ENCODE assay signal across 9 cellular contexts in genomic region chr12:95182868-95183415, GRCh38. TPM values are rescaled to one million over a fixed set of nuclear protein-coding genes. Genes with fewer than 3 reads are reported as not detected.
A peak's percentile ranks its signal among the peaks of the same experiment; 100 is the strongest.
DNase-seq lines count a peak whose midpoint lies in the region; ATAC-seq and TF ChIP-seq lines count a peak whose summit lies in the region.
"Had no signal": no experiment of that assay in that cellular context is flagged by ENCODE, and none has a peak within 500 bp of the region (broad histone marks: within the 10 kb centered on the region; RNA-seq: fewer than 3 reads in every experiment).

No MANE protein-coding gene starts in this region.

- no peak overlapping the region for H2AFZ ChIP-seq in PC-3 (ENCODE audit: low read length)

- no peak for TF ChIP-seq CTCF in natural killer cell (IDR thresholded peaks at IDR 0.05)
- TF ChIP-seq CTCF in PC-3 (conservative IDR thresholded peaks at IDR 0.05; ENCODE audit: low read depth, low read length): no peak
- TF ChIP-seq CTCF in esophagus muscularis mucosa (IDR thresholded peaks at IDR 0.05): no peak
- TF ChIP-seq CTCF in upper lobe of right lung (IDR thresholded peaks at IDR 0.05): no peak
- no peak for TF ChIP-seq CTCF in A673 (conservative IDR thresholded peaks at IDR 0.05; ENCODE audit: low read depth, low read length)
- TF ChIP-seq CTCF in testis (IDR thresholded peaks at IDR 0.05): no peak

- no peak overlapping the region for H3K4me2 ChIP-seq in PC-3 (ENCODE audit: low read length)

- H3K27me3 Mint-ChIP-seq in natural killer cell treated with Interleukin-12 subunit alpha and Interleukin-12 subunit beta and Interleukin-15 and Interleukin-18, amount 100 ng/mL, for 72 hours: peaks cover 0 to 4% of the 10 kb centered on the region in 2 donors
- H3K27me3 Mint-ChIP-seq in natural killer cell (ENCODE audit: low read depth in 2 of 2): no peaks in the 10 kb centered on the region

- H3K36me3 ChIP-seq in PC-3 (ENCODE audit: low read depth, low read length) (no peaks in the 10 kb centered on the region), esophagus muscularis mucosa (no peaks in the 10 kb centered on the region), upper lobe of right lung (no peaks in the 10 kb centered on the region), A673 (ENCODE audit: insufficient read depth, low read length, poor library complexity, severe bottlenecking) (no peaks in the 10 kb centered on the region), testis (ENCODE audit: low read depth, missing control alignments) (no peaks in the 10 kb centered on the region)

- no peaks in the 10 kb centered on the region for H3F3A ChIP-seq in PC-3 (ENCODE audit: low read length, unreplicated experiment)

- CTCF ChIA-PET in PC-3 (lab: Charles Lee) (no interaction called here), A673 (lab: Charles Lee) (no interaction called here)

- 0 out of 2 replicates have a peak, but pooled peaks cover 5% of the 10 kb centered on the region for H3K79me2 ChIP-seq in PC-3 (ENCODE audit: low read length)

- TF ChIP-seq EP300 in esophagus muscularis mucosa (IDR thresholded peaks at IDR 0.05): no peak

- peak; percentile 45 to 60 for ATAC-seq in natural killer cell treated with Interleukin-12 subunit alpha and Interleukin-12 subunit beta and Interleukin-15 and Interleukin-18, amount 100 ng/mL, for 72 hours
- ATAC-seq in natural killer cell: no peak
- peak; percentile 65 for ATAC-seq in PC-3
- peak; percentile 29 for ATAC-seq in upper lobe of right lung
- no peak for ATAC-seq in HG02571 (IDR thresholded peaks at IDR 0.05; ENCODE audit: unreplicated experiment)

- H3K27ac Mint-ChIP-seq in natural killer cell treated with Interleukin-12 subunit alpha and Interleukin-12 subunit beta and Interleukin-15 and Interleukin-18, amount 100 ng/mL, for 72 hours: no peak overlapping the region
- H3K27ac Mint-ChIP-seq in natural killer cell: no peak overlapping the region

- peaks cover 21% of the 10 kb centered on the region for H3K4me1 ChIP-seq in PC-3 (ENCODE audit: insufficient read depth, low read length)
- H3K4me1 ChIP-seq in esophagus muscularis mucosa: peaks cover 0 to 5% (median 2%) of the 10 kb centered on the region in 4 donors
- H3K4me1 ChIP-seq in upper lobe of right lung: no peaks in the 10 kb centered on the region
- H3K4me1 ChIP-seq in A673 (ENCODE audit: insufficient read depth, low read length, poor library complexity, severe bottlenecking): no peaks in the 10 kb centered on the region
- no peaks in the 10 kb centered on the region for H3K4me1 ChIP-seq in testis

- whole genome bisulfite sequencing in esophagus muscularis mucosa: 59% methylated on average over 5 of the region's 5 CpGs
- 70 to 79% methylated on average over 4 to 5 of the region's 5 CpGs for WGBS in testis, 2 donors

- H3K4me3 Mint-ChIP-seq in natural killer cell treated with Interleukin-12 subunit alpha and Interleukin-12 subunit beta and Interleukin-15 and Interleukin-18, amount 100 ng/mL, for 72 hours: no peak overlapping the region
- no peak overlapping the region for H3K4me3 Mint-ChIP-seq in natural killer cell

- no peaks in the 10 kb centered on the region for H3K36me3 Mint-ChIP-seq in natural killer cell treated with Interleukin-12 subunit alpha and Interleukin-12 subunit beta and Interleukin-15 and Interleukin-18, amount 100 ng/mL, for 72 hours
- no peaks in the 10 kb centered on the region for H3K36me3 Mint-ChIP-seq in natural killer cell

- no peak for DNase-seq in natural killer cell treated with Interleukin-12 subunit alpha and Interleukin-12 subunit beta and Interleukin-15 and Interleukin-18, amount 100 ng/mL, for 72 hours (ENCODE audit: low spot score)
- DNase-seq in natural killer cell (no peak), PC-3 (peak; percentile 72), esophagus muscularis mucosa (ENCODE audit: extremely low spot score) (no peak), upper lobe of right lung (no peak), A673 (ENCODE audit: low spot score) (no peak), testis (no peak)
- DNase-seq: MV-4-11 had no signal

- no TSS peak for BruUV-seq in PC-3 (replicated peaks; lab: Mats Ljungman, UMichigan)
- BruUV-seq in A673 (replicated peaks; lab: Mats Ljungman, UMichigan): no TSS peak

- TF ChIP-seq POLR2A in esophagus muscularis mucosa (IDR thresholded peaks at IDR 0.05; ENCODE audit: low read depth) (no peak), testis (IDR thresholded peaks at IDR 0.05) (no peak)

- H3K4me3 ChIP-seq in PC-3 (ENCODE audit: low read length): no peak overlapping the region
- H3K4me3 ChIP-seq in esophagus muscularis mucosa: no peak overlapping the region
- no peak overlapping the region for H3K4me3 ChIP-seq in upper lobe of right lung
- H3K4me3 ChIP-seq in A673 (ENCODE audit: low read depth, low read length, poor library complexity, severe bottlenecking): no peak overlapping the region
- H3K4me3 ChIP-seq in testis: no peak overlapping the region

- no peaks in the 10 kb centered on the region for H4K20me1 ChIP-seq in PC-3 (ENCODE audit: low read length)

- no peak overlapping the region for H3K9ac ChIP-seq in PC-3 (ENCODE audit: low read length)

- no peaks in the 10 kb centered on the region for H3K9me3 ChIP-seq in PC-3 (ENCODE audit: low read length)
- H3K9me3 ChIP-seq in esophagus muscularis mucosa: no peaks in the 10 kb centered on the region
- no peaks in the 10 kb centered on the region for H3K9me3 ChIP-seq in upper lobe of right lung
- no peaks in the 10 kb centered on the region for H3K9me3 ChIP-seq in A673 (ENCODE audit: low read depth, low read length, poor library complexity, severe bottlenecking)
- H3K9me3 ChIP-seq in testis: no peaks in the 10 kb centered on the region

- no peaks in the 10 kb centered on the region for H3K4me1 Mint-ChIP-seq in natural killer cell treated with Interleukin-12 subunit alpha and Interleukin-12 subunit beta and Interleukin-15 and Interleukin-18, amount 100 ng/mL, for 72 hours (ENCODE audit: low read depth in 2 of 2)
- H3K4me1 Mint-ChIP-seq in natural killer cell: no peaks in the 10 kb centered on the region

- no peaks in the 10 kb centered on the region for H3K9me3 Mint-ChIP-seq in natural killer cell treated with Interleukin-12 subunit alpha and Interleukin-12 subunit beta and Interleukin-15 and Interleukin-18, amount 100 ng/mL, for 72 hours
- H3K9me3 Mint-ChIP-seq in natural killer cell: no peaks in the 10 kb centered on the region

- POLR2A ChIA-PET in PC-3 (lab: Charles Lee; ENCODE audit: unreplicated experiment) (no interaction called here), A673 (lab: Charles Lee; ENCODE audit: low non-redundant PET) (no interaction called here)

- H3K27ac ChIP-seq in PC-3 (ENCODE audit: low read length) (peak overlapping the region; percentile 63), esophagus muscularis mucosa (replicated peaks in 1 of 4) (peak overlapping the region in 3 of 4 donors; percentile 4 to 36 (median 15)), upper lobe of right lung (no peak overlapping the region), A673 (ENCODE audit: low read depth, low read length, poor library complexity, severe bottlenecking) (no peak overlapping the region), testis (no peak overlapping the region)

- H3K9me2 ChIP-seq in PC-3 (replicated peaks; ENCODE audit: low read length): no peaks in the 10 kb centered on the region

- intact Hi-C loops in natural killer cell (cut with micrococcal nuclease): no loop called here
- intact Hi-C loops in PC-3 (cut with micrococcal nuclease): no loop called here
- intact Hi-C loops in esophagus muscularis mucosa (cut with DNase I): no loop called here
- intact Hi-C loops in upper lobe of right lung (cut with DNase I): no loop called here
- intact Hi-C loops in A673 (cut with micrococcal nuclease; ENCODE audit: unreplicated experiment): no loop called here
- intact Hi-C loops in testis (cut with DNase I; ENCODE audit: low total_unique reads): no loop called here

- H3K27me3 ChIP-seq in PC-3 (ENCODE audit: low read length): no peaks in the 10 kb centered on the region
- no peaks in the 10 kb centered on the region for H3K27me3 ChIP-seq in esophagus muscularis mucosa
- no peaks in the 10 kb centered on the region for H3K27me3 ChIP-seq in upper lobe of right lung
- no peaks in the 10 kb centered on the region for H3K27me3 ChIP-seq in A673 (replicated peaks; ENCODE audit: insufficient read depth, low read depth, low read length, poor library complexity)
- no peaks in the 10 kb centered on the region for H3K27me3 ChIP-seq in testis

RNA-seq across cellular contexts. Expression of gene FGD6, which starts 34.3 kb away (rescaled TPM):
- total RNA-seq in natural killer cell treated with Interleukin-12 subunit alpha and Interleukin-12 subunit beta and Interleukin-15 and Interleukin-18, amount 100 ng/mL, for 72 hours: 1 to 10 TPM in 1 of 2 donors, under 1 TPM in 1; 0.62 to 2.0 TPM
- total RNA-seq in natural killer cell (1 to 10 TPM; 1.5 to 1.9 (median 1.9) TPM), PC-3 (2014; rRNA removed) (14.2 and 14.3 TPM in 2 replicates), esophagus muscularis mucosa (10 to 100 TPM; 30.5 to 48.6 (median 37.3) TPM), upper lobe of right lung (28.8 TPM), A673 (2021) (11.7 and 12.6 TPM in 2 replicates), testis (10 to 100 TPM; 13.1 to 13.6 TPM)
- polyA plus RNA-seq in testis (ENCODE audit: insufficient read depth, low read depth, low replicate concordance): 4.8 TPM

RNA-seq across cellular contexts. Expression of gene VEZT, which starts 34.7 kb away (rescaled TPM):
- total RNA-seq in natural killer cell treated with Interleukin-12 subunit alpha and Interleukin-12 subunit beta and Interleukin-15 and Interleukin-18, amount 100 ng/mL, for 72 hours: 10 to 100 TPM; 33.4 to 54.3 TPM
- total RNA-seq in natural killer cell (10 to 100 TPM; 32.7 to 37.0 (median 35.1) TPM), PC-3 (2014; rRNA removed) (83.6 and 85.9 TPM in 2 replicates), esophagus muscularis mucosa (10 to 100 TPM; 73.0 to 90.3 (median 87.0) TPM), upper lobe of right lung (69.9 TPM), A673 (2021) (107 and 111 TPM in 2 replicates), testis (100 to 1,000 TPM in 1 of 2 donors, 10 to 100 TPM in 1; 94.6 to 112 TPM)
- 31.7 TPM for polyA plus RNA-seq in testis (ENCODE audit: insufficient read depth, low read depth, low replicate concordance)

Comparison
In these comparisons a context has a peak if more than half of its experiments do, and no peak if none do; other contexts are left out.
1. ATAC-seq: peak in natural killer cell treated with Interleukin-12 subunit alpha and Interleukin-12 subunit beta and Interleukin-15 and Interleukin-18, amount 100 ng/mL, for 72 hours (2 of 2), PC-3 (single experiment) and upper lobe of right lung (single experiment); none in natural killer cell (0 of 3) and HG02571 (single experiment).
2. H3K27ac ChIP-seq: peak in PC-3 (single experiment) and esophagus muscularis mucosa (3 of 4); none in upper lobe of right lung (single experiment), A673 (single experiment) and testis (0 of 2).